ENCODE assay signal across 15 cellular contexts in the genomic region with DNA sequence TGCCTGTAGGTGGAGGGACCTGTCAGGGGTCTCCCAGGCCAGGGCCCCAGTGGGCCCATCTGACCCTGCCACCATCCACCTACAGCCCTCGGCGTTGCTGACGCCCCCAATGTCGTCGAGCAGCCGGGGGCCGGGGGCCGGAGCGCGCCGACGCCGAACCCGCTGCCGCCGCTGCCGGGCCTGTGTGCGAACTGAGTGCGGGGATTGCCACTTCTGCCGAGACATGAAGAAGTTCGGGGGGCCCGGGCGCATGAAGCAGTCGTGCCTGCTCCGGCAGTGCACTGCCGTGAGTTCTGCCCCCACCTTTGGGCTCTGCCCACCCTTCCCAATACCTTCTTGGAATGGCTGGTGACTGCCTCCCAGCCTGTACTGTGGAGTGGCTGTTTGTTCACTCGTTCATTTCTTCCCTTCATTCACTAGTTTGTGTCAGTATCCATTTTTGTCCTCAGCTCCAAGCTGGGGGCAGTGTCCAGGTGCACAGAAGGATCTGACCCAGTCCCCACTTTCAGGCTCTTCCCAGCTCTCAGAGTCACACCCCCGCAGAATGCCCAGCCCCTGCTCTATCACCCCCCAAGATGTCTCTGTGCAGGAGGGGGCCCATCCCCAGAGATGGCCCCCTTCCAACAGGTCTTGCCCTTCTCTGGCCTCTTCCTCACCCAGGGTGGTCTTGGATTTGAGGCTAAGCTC. TPM values are rescaled to one million over a fixed set of nuclear protein-coding genes. Genes with fewer than 3 reads are reported as not detected.
DNase-seq lines count a peak whose midpoint lies in the region; ATAC-seq and TF ChIP-seq lines count a peak whose summit lies in the region.
"Had no signal": no experiment of that assay in that cellular context is flagged by ENCODE, and none has a peak within 500 bp of the region (broad histone marks: within the 10 kb centered on the region; RNA-seq: fewer than 3 reads in every experiment).

No MANE protein-coding gene starts in this region.

- no peaks in the 10 kb centered on the region for H3K27me3 ChIP-seq in BLaER1
- no peaks in the 10 kb centered on the region for H3K27me3 ChIP-seq in H7 (ENCODE audit: control insufficient read depth, insufficient read depth, low read length)
- H3K27me3 ChIP-seq in neural cell (ENCODE audit: insufficient read depth, low read depth, low read length): no peaks in the 10 kb centered on the region
- H3K27me3 ChIP-seq in tibial artery: no peaks in the 10 kb centered on the region
- H3K27me3 ChIP-seq: adrenal gland, foreskin keratinocyte had no signal

- ATAC-seq in GM21526 (IDR thresholded peaks at IDR 0.05; ENCODE audit: low FRiP score, unreplicated experiment): no peak
- ATAC-seq: foreskin keratinocyte; stimulated activated naive CD8-positive, alpha-beta T cell treated with anti-CD3 and anti-CD28 coated beads, Interleukin-15, amount 100 ng/mL, for 72 hours had no signal

- peak overlapping the region; percentile 97 for H3K27ac ChIP-seq in BLaER1
- no peak overlapping the region for H3K27ac ChIP-seq in neural cell (ENCODE audit: low read length)
- peak overlapping the region in 1 of 2 donors; percentile 98 for H3K27ac ChIP-seq in tibial artery
- H3K27ac ChIP-seq: adrenal gland, foreskin keratinocyte had no signal

- no peak for TF ChIP-seq RAD21 in neural cell (conservative IDR thresholded peaks at IDR 0.05)

- H4K20me1 ChIP-seq in BLaER1: peaks cover 30% of the 10 kb centered on the region
- H4K20me1 ChIP-seq in neural cell (ENCODE audit: insufficient read depth): no peaks in the 10 kb centered on the region

- H3F3A ChIP-seq in neural cell (ENCODE audit: insufficient read depth, low read length, poor library complexity, severe bottlenecking): no peaks in the 10 kb centered on the region

- TF ChIP-seq EP300 in neural cell (conservative IDR thresholded peaks at IDR 0.05; ENCODE audit: poor library complexity, severe bottlenecking): no peak

- H3K4me2 ChIP-seq in BLaER1 (peak overlapping the region; percentile 99), neural cell (ENCODE audit: low read length) (no peak overlapping the region)

- H3K9me3 ChIP-seq in BLaER1: no peaks in the 10 kb centered on the region
- no peaks in the 10 kb centered on the region for H3K9me3 ChIP-seq in neural cell (ENCODE audit: low read length)
- H3K9me3 ChIP-seq in tibial artery: no peaks in the 10 kb centered on the region
- H3K9me3 ChIP-seq: adrenal gland had no signal

- peaks cover 4% of the 10 kb centered on the region for H3K36me3 Mint-ChIP-seq in brain

- peaks cover 0 to 3% (median 0%) of the 10 kb centered on the region in 5 experiments for H3K9me3 Mint-ChIP-seq in brain
- H3K9me3 Mint-ChIP-seq: stimulated activated naive CD8-positive, alpha-beta T cell treated with anti-CD3 and anti-CD28 coated beads, Interleukin-15, amount 100 ng/mL, for 72 hours had no signal

- intact Hi-C loops in head of caudate nucleus (cut with DNase I): loop anchor here (10.0 kb wide), 2 partner anchors 121 to 271 kb away; a partner anchor contains a TSS
- intact Hi-C loops in tibial artery (cut with DNase I; ENCODE audit: low total_unique reads): no loop called here

- peak; percentile 48 for DNase-seq in H7
- no peak for DNase-seq in head of caudate nucleus
- DNase-seq in tibial artery: no peak
- DNase-seq: adrenal gland; foreskin keratinocyte; NCI-H1105; NCI-H526; SHP77 treated with DMSO at 0.1 percent for 48 hours; stimulated activated CD4-positive, alpha-beta T cell treated with anti-CD3 and anti-CD28 coated beads, Interleukin-1b, Interleukin-23, amount 100 ng/mL, for 48 hours; stimulated activated naive CD8-positive, alpha-beta T cell treated with anti-CD3 and anti-CD28 coated beads, Interleukin-15, amount 100 ng/mL, for 72 hours had no signal

- H3K4me1 ChIP-seq in BLaER1 (peaks cover 51% of the 10 kb centered on the region), tibial artery (peaks cover 0 to 38% (median 22%) of the 10 kb centered on the region in 4 donors)
- H3K4me1 ChIP-seq: foreskin keratinocyte had no signal

- no peak for TF ChIP-seq CTCF in brain (conservative IDR thresholded peaks at IDR 0.05)
- TF ChIP-seq CTCF in neural cell (IDR thresholded peaks at IDR 0.05; ENCODE audit: poor library complexity, severe bottlenecking): no peak
- TF ChIP-seq CTCF in tibial artery (IDR thresholded peaks at IDR 0.05): no peak

- no peak overlapping the region for H2AFZ ChIP-seq in neural cell (ENCODE audit: low read depth, low read length)

- H3K9ac ChIP-seq in BLaER1 (peak overlapping the region; percentile 95), neural cell (ENCODE audit: low read length) (peak overlapping the region; percentile 88)

- peaks cover 19% of the 10 kb centered on the region for H3K27me3 Mint-ChIP-seq in brain
- H3K27me3 Mint-ChIP-seq: stimulated activated naive CD8-positive, alpha-beta T cell treated with anti-CD3 and anti-CD28 coated beads, Interleukin-15, amount 100 ng/mL, for 72 hours had no signal

- H3K79me2 ChIP-seq in neural cell (replicated peaks; ENCODE audit: insufficient read depth, low read length): peaks cover 11% of the 10 kb centered on the region

- H3K4me3 ChIP-seq in BLaER1: peak overlapping the region; percentile 95
- H3K4me3 ChIP-seq in H7 (ENCODE audit: insufficient read depth, low read depth, low read length): no peak overlapping the region
- H3K4me3 ChIP-seq in neural cell (ENCODE audit: low read length): peak overlapping the region; percentile 87
- no peak overlapping the region for H3K4me3 ChIP-seq in tibial artery
- H3K4me3 ChIP-seq: adrenal gland had no signal

- peak overlapping the region; percentile 41 to 91 (median 82) for H3K27ac Mint-ChIP-seq in brain

- peak overlapping the region; percentile 73 to 83 (median 74) for H3K4me3 Mint-ChIP-seq in brain

- no peaks in the 10 kb centered on the region for H3K9me2 ChIP-seq in neural cell (ENCODE audit: insufficient read depth, low read length)

- H3K4me1 Mint-ChIP-seq in brain: peaks cover 32% of the 10 kb centered on the region

- H3K36me3 ChIP-seq in BLaER1 (peaks cover 43% of the 10 kb centered on the region), H7 (replicated peaks; ENCODE audit: control insufficient read depth, insufficient read depth, low read length) (peaks cover 10% of the 10 kb centered on the region), neural cell (ENCODE audit: insufficient read depth, low read length) (no peaks in the 10 kb centered on the region), tibial artery (peaks cover 6 to 48% (median 14%) of the 10 kb centered on the region in 3 donors)

TF ChIP-seq in neural cell, 6 proteins besides CTCF, POLR2A, EP300 and RAD21:
- TF ChIP-seq POLR2AphosphoS5 (IDR thresholded peaks at IDR 0.05) (no peak), SMC3 (conservative IDR thresholded peaks at IDR 0.05; ENCODE audit: poor library complexity) (no peak), EZH2 (IDR thresholded peaks at IDR 0.05; ENCODE audit: borderline replicate concordance, insufficient read depth, low read length, poor library complexity, severe bottlenecking) (no peak)
- TF ChIP-seq, protein P1, sequence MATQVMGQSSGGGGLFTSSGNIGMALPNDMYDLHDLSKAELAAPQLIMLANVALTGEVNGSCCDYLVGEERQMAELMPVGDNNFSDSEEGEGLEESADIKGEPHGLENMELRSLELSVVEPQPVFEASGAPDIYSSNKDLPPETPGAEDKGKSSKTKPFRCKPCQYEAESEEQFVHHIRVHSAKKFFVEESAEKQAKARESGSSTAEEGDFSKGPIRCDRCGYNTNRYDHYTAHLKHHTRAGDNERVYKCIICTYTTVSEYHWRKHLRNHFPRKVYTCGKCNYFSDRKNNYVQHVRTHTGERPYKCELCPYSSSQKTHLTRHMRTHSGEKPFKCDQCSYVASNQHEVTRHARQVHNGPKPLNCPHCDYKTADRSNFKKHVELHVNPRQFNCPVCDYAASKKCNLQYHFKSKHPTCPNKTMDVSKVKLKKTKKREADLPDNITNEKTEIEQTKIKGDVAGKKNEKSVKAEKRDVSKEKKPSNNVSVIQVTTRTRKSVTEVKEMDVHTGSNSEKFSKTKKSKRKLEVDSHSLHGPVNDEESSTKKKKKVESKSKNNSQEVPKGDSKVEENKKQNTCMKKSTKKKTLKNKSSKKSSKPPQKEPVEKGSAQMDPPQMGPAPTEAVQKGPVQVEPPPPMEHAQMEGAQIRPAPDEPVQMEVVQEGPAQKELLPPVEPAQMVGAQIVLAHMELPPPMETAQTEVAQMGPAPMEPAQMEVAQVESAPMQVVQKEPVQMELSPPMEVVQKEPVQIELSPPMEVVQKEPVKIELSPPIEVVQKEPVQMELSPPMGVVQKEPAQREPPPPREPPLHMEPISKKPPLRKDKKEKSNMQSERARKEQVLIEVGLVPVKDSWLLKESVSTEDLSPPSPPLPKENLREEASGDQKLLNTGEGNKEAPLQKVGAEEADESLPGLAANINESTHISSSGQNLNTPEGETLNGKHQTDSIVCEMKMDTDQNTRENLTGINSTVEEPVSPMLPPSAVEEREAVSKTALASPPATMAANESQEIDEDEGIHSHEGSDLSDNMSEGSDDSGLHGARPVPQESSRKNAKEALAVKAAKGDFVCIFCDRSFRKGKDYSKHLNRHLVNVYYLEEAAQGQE (IDR thresholded peaks at IDR 0.05; ENCODE audit: borderline replicate concordance): no peak

RNA-seq across cellular contexts. Expression of a gene that starts 2.4 kb away (rescaled TPM):
- total RNA-seq in H7 (2014; rRNA removed; shearing (Covaris generic)): 78.3 and 89.8 TPM in 2 replicates
- polyA plus RNA-seq in brain (ENCODE audit: insufficient read depth, low read depth, low replicate concordance) (24.3 TPM), neural cell (99.6 and 124 TPM in 2 replicates)
- 122 and 157 TPM in 2 replicates for polyA minus RNA-seq in neural cell

RNA-seq across cellular contexts. Expression of a gene that starts 23.1 kb away (rescaled TPM):
- total RNA-seq in H7 (2014; rRNA removed; shearing (Covaris generic)): 15.3 and 18.4 TPM in 2 replicates
- polyA plus RNA-seq in brain (ENCODE audit: insufficient read depth, low read depth, low replicate concordance) (6.4 TPM), neural cell (5.7 and 7.3 TPM in 2 replicates)
- 5.8 and 6.5 TPM in 2 replicates for polyA minus RNA-seq in neural cell

RNA-seq across cellular contexts. Expression of a gene that starts 29.4 kb away (rescaled TPM):
- 2.0 TPM in 2 replicates for total RNA-seq in H7 (2014; rRNA removed; shearing (Covaris generic))
- polyA plus RNA-seq in brain (ENCODE audit: insufficient read depth, low read depth, low replicate concordance): 4.1 TPM
- not detected in 2 replicates for polyA plus RNA-seq in neural cell
- polyA minus RNA-seq in neural cell: not detected in 2 replicates
- total RNA-seq: HT1080 had no signal

RNA-seq across cellular contexts. Expression of a gene that starts 31.8 kb away (rescaled TPM):
- total RNA-seq in H7 (2014; rRNA removed; shearing (Covaris generic)): 4.1 and 5.0 TPM in 2 replicates
- 23.0 TPM for polyA plus RNA-seq in brain (ENCODE audit: insufficient read depth, low read depth, low replicate concordance)
- polyA plus RNA-seq in neural cell: 1.4 and 3.3 TPM in 2 replicates
- polyA minus RNA-seq in neural cell: 3.9 and 13.7 TPM in 2 replicates

RNA-seq across cellular contexts. Expression of a gene that starts 31.9 kb away (rescaled TPM):
- 16.4 and 35.5 TPM in 2 replicates for total RNA-seq in H7 (2014; rRNA removed; shearing (Covaris generic))
- polyA plus RNA-seq in brain (ENCODE audit: insufficient read depth, low read depth, low replicate concordance): 37.1 TPM
- polyA plus RNA-seq in neural cell: 39.2 and 44.9 TPM in 2 replicates
- 43.1 and 44.2 TPM in 2 replicates for polyA minus RNA-seq in neural cell

Comparison
In these comparisons a context has a peak if more than half of its experiments do, and no peak if none do; other contexts are left out.
1. H3K4me3 ChIP-seq: peak in BLaER1 (single experiment) and neural cell (single experiment); none in H7 (single experiment) and tibial artery (0 of 2).